19 cellular contexts compared by ENCODE assay signal in the genomic region with DNA sequence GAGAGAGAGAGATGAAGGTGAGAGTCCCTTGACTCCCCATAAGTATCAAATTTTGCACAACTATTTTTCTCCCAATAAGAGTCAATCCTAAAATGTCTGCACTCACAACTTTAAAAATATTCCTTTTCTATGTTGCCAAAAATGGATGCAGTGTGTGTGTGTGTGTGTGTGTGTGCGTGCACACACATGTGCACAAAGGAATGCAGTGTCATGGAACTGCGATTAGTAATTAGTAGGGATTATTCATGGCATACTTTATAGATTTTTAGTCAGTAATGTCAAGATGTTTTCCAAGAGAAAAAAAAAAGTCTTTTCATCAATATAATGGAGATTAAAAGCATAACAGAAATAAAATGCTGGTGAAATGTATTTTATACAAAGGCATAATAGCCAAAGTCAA.
"Had no signal": no experiment of that assay in that cellular context is flagged by ENCODE, and none has a peak within 500 bp of the region (broad histone marks: within the 10 kb centered on the region; RNA-seq: fewer than 3 reads in every experiment).

No MANE protein-coding gene starts in this region.

- H3K4me1 ChIP-seq: ascending aorta, upper lobe of left lung had no signal

- H3K27ac ChIP-seq: ascending aorta, cardiac muscle cell, ovary, thoracic aorta, upper lobe of left lung, WERI-Rb-1 had no signal

- H3K4me1 Mint-ChIP-seq: naive thymus-derived CD8-positive, alpha-beta T cell; stimulated activated naive B cell treated with anti-CD40 and anti-IgM and Interleukin-4, amounts not matched to agents 10 μg/mL and 1 μg/mL and 100 μg/mL, for 72 hours had no signal

- H3K27ac Mint-ChIP-seq: activated T-cell treated with anti-CD3 and anti-CD28 coated beads, Interleukin-2, amount 50 U/mL, for 72 hours; effector memory CD8-positive, alpha-beta T cell; naive thymus-derived CD8-positive, alpha-beta T cell; stimulated activated naive B cell treated with anti-CD40 and anti-IgM and Interleukin-4, amounts not matched to agents 10 μg/mL and 1 μg/mL and 100 μg/mL, for 72 hours; T-helper 1 cell treated with Interleukin-12 subunit alpha and Interleukin-12 subunit beta and Interleukin-4 antibody, amounts not matched to agents 30 μg/mL and 1 μg/mL, for 36 hours had no signal

- H3K4me3 Mint-ChIP-seq: activated T-cell treated with anti-CD3 and anti-CD28 coated beads, Interleukin-2, amount 50 U/mL, for 72 hours; effector memory CD8-positive, alpha-beta T cell; naive thymus-derived CD8-positive, alpha-beta T cell; stimulated activated naive B cell treated with anti-CD40 and anti-IgM and Interleukin-4, amounts not matched to agents 10 μg/mL and 1 μg/mL and 100 μg/mL, for 72 hours; T-helper 1 cell treated with Interleukin-12 subunit alpha and Interleukin-12 subunit beta and Interleukin-4 antibody, amounts not matched to agents 30 μg/mL and 1 μg/mL, for 36 hours had no signal

- DNase-seq: activated CD4-positive, alpha-beta T cell treated with anti-CD3 and anti-CD28 coated beads for 1 hour; activated CD8-positive, alpha-beta memory T cell treated with anti-CD3 and anti-CD28 coated beads for 24 hours; activated CD8-positive, alpha-beta memory T cell treated with anti-CD3 and anti-CD28 coated beads, Interleukin-2, amount 50 U/mL, for 48 hours; activated effector memory CD4-positive, alpha-beta T cell treated with anti-CD3 and anti-CD28 coated beads, Interleukin-2, amount 50 U/mL, for 16 hours; activated naive CD4-positive, alpha-beta T cell treated with anti-CD3 and anti-CD28 coated beads, Interleukin-2, amount 50 U/mL, for 16 hours; activated T-cell treated with anti-CD3 and anti-CD28 coated beads, Interleukin-2, amount 50 U/mL, for 72 hours; dermis blood vessel endothelial cell; effector memory CD8-positive, alpha-beta T cell; foreskin melanocyte; mesendoderm; naive thymus-derived CD8-positive, alpha-beta T cell; ovary; stimulated activated naive B cell treated with anti-CD40 and anti-IgM and Interleukin-4, amounts not matched to agents 10 μg/mL and 1 μg/mL and 100 μg/mL, for 72 hours; upper lobe of left lung; WERI-Rb-1 had no signal

- H3K4me3 ChIP-seq: ascending aorta, cardiac muscle cell, ovary, thoracic aorta, upper lobe of left lung had no signal

- H3K27me3 ChIP-seq: ascending aorta, cardiac muscle cell, ovary, upper lobe of left lung had no signal

- H3K27me3 Mint-ChIP-seq: effector memory CD8-positive, alpha-beta T cell; naive thymus-derived CD8-positive, alpha-beta T cell; stimulated activated naive B cell treated with anti-CD40 and anti-IgM and Interleukin-4, amounts not matched to agents 10 μg/mL and 1 μg/mL and 100 μg/mL, for 72 hours had no signal

- H3K36me3 Mint-ChIP-seq: naive thymus-derived CD8-positive, alpha-beta T cell; stimulated activated naive B cell treated with anti-CD40 and anti-IgM and Interleukin-4, amounts not matched to agents 10 μg/mL and 1 μg/mL and 100 μg/mL, for 72 hours had no signal

- H3K36me3 ChIP-seq: ascending aorta, cardiac muscle cell, ovary, thoracic aorta, upper lobe of left lung, WERI-Rb-1 had no signal

- H3K9me3 Mint-ChIP-seq: T-helper 1 cell treated with Interleukin-12 subunit alpha and Interleukin-12 subunit beta and Interleukin-4 antibody, amounts not matched to agents 30 μg/mL and 1 μg/mL, for 36 hours had no signal

- H3K9me3 ChIP-seq: ascending aorta, ovary, thoracic aorta, upper lobe of left lung had no signal
